ENCODE assay signal across 8 cellular contexts in genomic region chr6:107957165-107957908, GRCh38. TPM values are rescaled to one million over a fixed set of nuclear protein-coding genes. Genes with fewer than 3 reads are reported as not detected.
A peak's percentile ranks its signal among the peaks of the same experiment; 100 is the strongest.
DNase-seq lines count a peak whose midpoint lies in the region; ATAC-seq and TF ChIP-seq lines count a peak whose summit lies in the region.

No MANE protein-coding gene starts in this region.

- H3K27ac ChIP-seq in endodermal cell (ENCODE audit: low read depth, low read length) = peak overlapping the region; percentile 88

- H3K36me3 Mint-ChIP-seq in endodermal cell (ENCODE audit: low read depth) = peaks cover 18% of the 10 kb centered on the region

- H3K4me1 ChIP-seq in endodermal cell (ENCODE audit: control insufficient read depth, insufficient read depth, low read length) (no peaks in the 10 kb centered on the region), mononuclear cell (ENCODE audit: insufficient read depth, low read length) (peaks cover 33% of the 10 kb centered on the region)

- H3K27me3 Mint-ChIP-seq in endodermal cell (ENCODE audit: insufficient read depth) = peaks cover 6% of the 10 kb centered on the region

- H3K4me3 Mint-ChIP-seq in endodermal cell = peak overlapping the region; percentile 87

- H3K9me3 Mint-ChIP-seq in endodermal cell = peaks cover 9% of the 10 kb centered on the region

- H3K4me3 ChIP-seq in endodermal cell (ENCODE audit: low read length) (peak overlapping the region; percentile 97), mononuclear cell (ENCODE audit: low read length) (peak overlapping the region; percentile 94)

- ATAC-seq in HG02852 (IDR thresholded peaks at IDR 0.05; ENCODE audit: unreplicated experiment) = peak; percentile 36

- peak overlapping the region; percentile 92 for H3K9ac ChIP-seq in endodermal cell (ENCODE audit: extremely low read depth, low read length, poor library complexity, severe bottlenecking)

- H3K27me3 ChIP-seq in endodermal cell (ENCODE audit: control insufficient read depth, insufficient read depth, low read length, poor library complexity, severe bottlenecking) (no peaks in the 10 kb centered on the region), mononuclear cell (ENCODE audit: insufficient read depth, low read length) (no peaks in the 10 kb centered on the region)

- H3K4me1 Mint-ChIP-seq in endodermal cell = peaks cover 15% of the 10 kb centered on the region

- TF ChIP-seq CTCF in endodermal cell (conservative IDR thresholded peaks at IDR 0.05) = peak; percentile 16

- H3K9me3 ChIP-seq in endodermal cell (ENCODE audit: control insufficient read depth, low read length) = peaks cover 6% of the 10 kb centered on the region
- no peaks in the 10 kb centered on the region for H3K9me3 ChIP-seq in mononuclear cell (ENCODE audit: low read depth, low read length)

- peak; percentile 32 for DNase-seq in NCI-H345 (lab: John Stamatoyannopoulos, UW)
- DNase-seq in NCI-H345 treated with DMSO at 0.1 percent for 48 hours (lab: John Stamatoyannopoulos, UW; ENCODE audit: unreplicated experiment) = no peak
- DNase-seq in NCI-H748 treated with DMSO at 0.1 percent for 48 hours (lab: John Stamatoyannopoulos, UW) = peak; percentile 32
- DNase-seq in activated CD8-positive, alpha-beta memory T cell treated with anti-CD3 and anti-CD28 coated beads for 1 hour (ENCODE audit: extremely low read depth in 1 of 2, low read depth in 1 of 2) = peak; percentile 17 to 36
- peak; percentile 81 for DNase-seq in endodermal cell
- DNase-seq in stimulated activated CD8-positive, alpha-beta memory T cell treated with anti-CD3 and anti-CD28 coated beads, Interleukin-2, amount 100 ng/mL, for 48 hours (ENCODE audit: low read depth in 2 of 2) = peak; percentile 23 to 39

- WGBS in endodermal cell (ENCODE audit: insufficient coverage in 1 of 2, insufficient read length in 1 of 2), 2 experiments = 0% methylated on average over 43 to 47 of the region's 47 CpGs

- peak overlapping the region; percentile 92 for H3K27ac Mint-ChIP-seq in endodermal cell

- peaks cover 8% of the 10 kb centered on the region for H3K36me3 ChIP-seq in endodermal cell (ENCODE audit: control insufficient read depth, insufficient read depth, low read length)

RNA-seq across cellular contexts. Expression of gene SEC63, which starts 0.7 kb away (rescaled TPM):
- 10 to 100 TPM; 65.7 to 74.8 TPM for total RNA-seq in endodermal cell
- 60.9 TPM for polyA plus RNA-seq in endodermal cell (2013, experiment 1 of 2)
- 56.4 TPM for polyA plus RNA-seq in endodermal cell (2013, experiment 2 of 2)
- total RNA-seq in mononuclear cell = 40.3 TPM
